ENCODE assay signal across 9 cellular contexts in genomic region chr6:142112451-142113061, GRCh38. TPM values are rescaled to one million over a fixed set of nuclear protein-coding genes. Genes with fewer than 3 reads are reported as not detected.
DNase-seq lines count a peak whose midpoint lies in the region; ATAC-seq and TF ChIP-seq lines count a peak whose summit lies in the region.
"Had no signal": no experiment of that assay in that cellular context is flagged by ENCODE, and none has a peak within 500 bp of the region (broad histone marks: within the 10 kb centered on the region; RNA-seq: fewer than 3 reads in every experiment).

No MANE protein-coding gene starts in this region.

- no peak overlapping the region for H3K27ac Mint-ChIP-seq in endothelial cell (ENCODE audit: unreplicated experiment)

- peaks cover 2% of the 10 kb centered on the region for H3K27me3 Mint-ChIP-seq in endothelial cell (ENCODE audit: unreplicated experiment)

- DNase-seq in NCI-H82 (lab: John Stamatoyannopoulos, UW) (peak; percentile 90), endothelial cell (ENCODE audit: low spot score) (peak; percentile 80), mucosa of descending colon (peak in 2 of 3 donors; percentile 29 to 83), cerebellar nuclear complex (lab: John Stamatoyannopoulos, UW) (no peak)
- DNase-seq in activated CD8-positive, alpha-beta memory T cell treated with anti-CD3 and anti-CD28 coated beads for 1 hour (ENCODE audit: extremely low read depth in 1 of 2, low read depth in 1 of 2) = peak; percentile 19 to 49
- peak; percentile 21 to 60 for DNase-seq in stimulated activated CD8-positive, alpha-beta memory T cell treated with anti-CD3 and anti-CD28 coated beads, Interleukin-7, amount 100 ng/mL, for 1 hour (ENCODE audit: low read depth in 2 of 2)

- H3K9me3 Mint-ChIP-seq in endothelial cell (ENCODE audit: unreplicated experiment) = no peaks in the 10 kb centered on the region

- no peaks in the 10 kb centered on the region for H3K4me1 ChIP-seq in mucosa of descending colon (ENCODE audit: low read depth)

- ATAC-seq in HG03442 (IDR thresholded peaks at IDR 0.05; ENCODE audit: unreplicated experiment) (peak; percentile 60), mucosa of descending colon (no peak)

- H3K36me3 Mint-ChIP-seq in endothelial cell (ENCODE audit: low read depth, unreplicated experiment) = no peaks in the 10 kb centered on the region

- H3K4me3 ChIP-seq in mucosa of descending colon = no peak overlapping the region

- H3K36me3 ChIP-seq in mucosa of descending colon (ENCODE audit: low read depth) = no peaks in the 10 kb centered on the region
- H3K36me3 ChIP-seq: neutrophil had no signal

- intact Hi-C loops in mucosa of descending colon (cut with DNase I, micrococcal nuclease) = no loop called here

- H3K4me3 Mint-ChIP-seq in endothelial cell (ENCODE audit: unreplicated experiment) = no peak overlapping the region

- TF ChIP-seq CTCF in GM12801 (IDR thresholded peaks at IDR 0.05; ENCODE audit: extremely low read depth, insufficient read length) (peak; percentile 34), endothelial cell (IDR thresholded peaks at IDR 0.05; ENCODE audit: unreplicated experiment) (peak; percentile 71), mucosa of descending colon (IDR thresholded peaks at IDR 0.05) (peak; percentile 36)

- no peaks in the 10 kb centered on the region for H3K9me3 ChIP-seq in mucosa of descending colon
- H3K9me3 ChIP-seq: neutrophil had no signal

- no peaks in the 10 kb centered on the region for H3K4me1 Mint-ChIP-seq in endothelial cell (ENCODE audit: unreplicated experiment)

RNA-seq across cellular contexts. Expression of gene GJE1, which starts 20.2 kb away (rescaled TPM):
- not detected for total RNA-seq in endothelial cell (ENCODE audit: unreplicated experiment)
- not detected for total RNA-seq in mucosa of descending colon

RNA-seq across cellular contexts. Expression of gene NMBR, which starts 34.4 kb away (rescaled TPM):
- not detected for total RNA-seq in endothelial cell (ENCODE audit: unreplicated experiment)
- total RNA-seq in mucosa of descending colon = not detected

RNA-seq across cellular contexts. Expression of gene VTA1, which starts 34.5 kb away (rescaled TPM):
- 36.6 TPM for total RNA-seq in endothelial cell (ENCODE audit: unreplicated experiment)
- total RNA-seq in mucosa of descending colon = 10 to 100 TPM; 38.9 to 51.1 (median 44.9) TPM

Comparison
In these comparisons a context has a peak if more than half of its experiments do, and no peak if none do; other contexts are left out.
1. DNase-seq: peak in NCI-H82 (single experiment), activated CD8-positive, alpha-beta memory T cell treated with anti-CD3 and anti-CD28 coated beads for 1 hour (2 of 2), endothelial cell (single experiment), mucosa of descending colon (2 of 3) and stimulated activated CD8-positive, alpha-beta memory T cell treated with anti-CD3 and anti-CD28 coated beads, Interleukin-7, amount 100 ng/mL, for 1 hour (2 of 2); none in cerebellar nuclear complex (0 of 2).
2. Peak in every context shown above with its lines, with median percentiles within 50 percentile points of each other: CTCF ChIP-seq.